ENCODE assay signal across 8 cellular contexts in the genomic region with DNA sequence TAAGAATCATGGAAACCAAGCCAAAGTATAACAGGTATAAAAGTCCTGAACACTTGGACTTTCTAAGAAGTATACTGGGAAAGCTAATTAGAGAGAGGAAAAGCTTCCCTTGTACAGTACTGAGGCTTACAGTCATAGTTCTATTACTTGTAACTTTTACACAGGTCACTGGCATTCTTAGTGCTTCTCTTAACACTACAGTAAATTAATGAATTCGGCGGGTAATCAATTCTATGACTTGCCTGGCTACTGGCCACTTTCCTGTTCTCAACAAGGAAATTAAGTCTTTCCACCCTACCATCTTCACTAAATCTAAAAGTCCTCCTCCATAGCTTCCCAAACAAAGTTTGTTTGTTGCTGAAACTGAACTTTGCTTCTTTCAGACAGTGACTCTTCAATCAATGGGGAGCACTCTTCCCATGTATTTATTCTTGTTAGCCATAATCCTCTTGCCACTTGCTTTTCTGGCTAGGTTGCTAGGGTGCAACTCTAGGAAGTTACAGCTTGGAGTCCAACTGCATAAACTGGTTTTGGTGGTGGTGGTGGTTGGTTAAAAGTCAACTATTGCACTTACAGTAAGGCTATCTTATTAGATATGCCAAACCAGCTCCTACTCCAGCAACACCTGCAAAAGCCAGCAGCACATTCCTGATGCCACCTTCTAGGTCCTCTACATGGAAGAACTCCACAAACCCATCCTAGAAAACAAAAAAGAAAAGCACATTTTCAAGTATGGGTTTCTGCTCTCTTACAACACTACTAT. TPM values are rescaled to one million over a fixed set of nuclear protein-coding genes. Genes with fewer than 3 reads are reported as not detected.
DNase-seq lines count a peak whose midpoint lies in the region; ATAC-seq and TF ChIP-seq lines count a peak whose summit lies in the region.

No MANE protein-coding gene starts in this region.

- TF ChIP-seq CTCF in epithelial cell of proximal tubule (conservative IDR thresholded peaks at IDR 0.05; ENCODE audit: low read depth, low read length) (no peak), osteocyte (IDR thresholded peaks at IDR 0.05) (no peak)

- peak overlapping the region; percentile 76 for H3K4me3 ChIP-seq in epithelial cell of proximal tubule (ENCODE audit: low read depth, low read length)

- peaks cover 63% of the 10 kb centered on the region for H3K36me3 Mint-ChIP-seq in osteocyte (ENCODE audit: unreplicated experiment)

- peak overlapping the region; percentile 96 for H3K27ac Mint-ChIP-seq in osteocyte (ENCODE audit: unreplicated experiment)

- peak overlapping the region; percentile 91 for H3K4me3 Mint-ChIP-seq in osteocyte (ENCODE audit: unreplicated experiment)

- DNase-seq in EH (ENCODE audit: low read depth), result peak; percentile 22
- DNase-seq in epithelial cell of proximal tubule (ENCODE audit: low read depth), result no peak
- no peak for DNase-seq in osteocyte (ENCODE audit: extremely low spot score, unreplicated experiment)
- DNase-seq in NCI-H82 (lab: John Stamatoyannopoulos, UW), result no peak
- DNase-seq in activated CD4-positive, alpha-beta T cell treated with anti-CD3 and anti-CD28 coated beads for 4 hours, result no peak
- no peak for DNase-seq in activated CD8-positive, alpha-beta memory T cell treated with anti-CD3 and anti-CD28 coated beads for 24 hours

- ATAC-seq in HG03378 (IDR thresholded peaks at IDR 0.05; ENCODE audit: unreplicated experiment), result no peak

- H3K27me3 Mint-ChIP-seq in osteocyte (ENCODE audit: unreplicated experiment), result no peaks in the 10 kb centered on the region

- no peaks in the 10 kb centered on the region for H3K9me3 Mint-ChIP-seq in osteocyte (ENCODE audit: unreplicated experiment)

- peaks cover 52% of the 10 kb centered on the region for H3K4me1 Mint-ChIP-seq in osteocyte (ENCODE audit: unreplicated experiment)

TF ChIP-seq in PFSK-1, 5 proteins besides CTCF, POLR2A, EP300 and RAD21:
- TF ChIP-seq POLR2AphosphoS5 (IDR thresholded peaks at IDR 0.05; ENCODE audit: low read depth, low read length), result peak; percentile 49
- TF ChIP-seq TAF1 (IDR thresholded peaks at IDR 0.05; ENCODE audit: borderline replicate concordance, insufficient read depth, low read length), result no peak
TF ChIP-seq in PFSK-1: peak in this region for 1.

RNA-seq across cellular contexts. Expression of a gene that starts 2.4 kb away (rescaled TPM):
- polyA plus RNA-seq in PFSK-1 (2012; ENCODE audit: insufficient read length, low read depth), result 97.0 TPM
- total RNA-seq in epithelial cell of proximal tubule, result 144 and 162 TPM in 2 replicates
- total RNA-seq in osteocyte, result 275 and 296 TPM in 2 replicates

RNA-seq across cellular contexts. Expression of a gene that starts 27.8 kb away (rescaled TPM):
- 13.7 TPM for polyA plus RNA-seq in PFSK-1 (2012; ENCODE audit: insufficient read length, low read depth)
- total RNA-seq in epithelial cell of proximal tubule (0.80 and 7.3 TPM in 2 replicates), osteocyte (2.3 and 2.6 TPM in 2 replicates)

RNA-seq across cellular contexts. Expression of a gene that starts 52.4 kb away (rescaled TPM):
- polyA plus RNA-seq in PFSK-1 (2012; ENCODE audit: insufficient read length, low read depth), result 121 TPM
- 159 and 225 TPM in 2 replicates for total RNA-seq in epithelial cell of proximal tubule
- total RNA-seq in osteocyte, result 111 and 116 TPM in 2 replicates
